In the genomic region with DNA sequence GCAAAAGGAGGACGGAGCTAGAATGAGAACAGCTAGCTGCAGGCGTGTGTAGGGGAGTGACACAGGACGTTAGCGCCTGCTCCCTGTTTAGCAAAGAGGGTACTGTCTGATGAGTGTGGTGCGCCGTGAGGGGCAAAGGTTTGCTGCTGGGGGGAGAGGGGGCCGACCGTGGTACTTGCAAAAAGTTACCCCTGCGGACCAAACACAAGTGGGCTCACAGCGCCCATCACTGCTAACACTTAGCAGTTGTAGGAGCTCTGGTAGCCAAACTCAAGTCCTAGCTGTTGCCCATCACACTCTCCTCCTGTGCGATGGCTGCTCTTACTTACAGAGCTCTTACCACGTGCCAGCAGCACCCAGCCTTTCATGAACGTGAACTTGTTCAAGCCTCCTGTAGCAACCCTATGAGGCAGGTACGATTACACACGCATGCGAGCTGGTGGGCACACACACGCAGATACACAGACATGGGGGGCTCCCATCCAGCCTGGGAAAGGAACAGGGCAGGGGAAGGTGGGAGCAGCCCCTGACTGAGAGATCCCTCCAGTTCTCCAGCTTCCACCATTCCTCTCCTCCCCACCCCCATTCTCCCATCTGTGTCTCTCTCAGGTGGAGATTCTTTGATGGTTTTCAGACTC, we compare ENCODE assay signal across 1 cellular context.
TF ChIP-seq lines count a peak whose summit lies in the region.

No MANE protein-coding gene starts in this region.

TF ChIP-seq in H1, 55 proteins besides CTCF, POLR2A, EP300 and RAD21 (continued from another document):
- TF ChIP-seq, protein P1, sequence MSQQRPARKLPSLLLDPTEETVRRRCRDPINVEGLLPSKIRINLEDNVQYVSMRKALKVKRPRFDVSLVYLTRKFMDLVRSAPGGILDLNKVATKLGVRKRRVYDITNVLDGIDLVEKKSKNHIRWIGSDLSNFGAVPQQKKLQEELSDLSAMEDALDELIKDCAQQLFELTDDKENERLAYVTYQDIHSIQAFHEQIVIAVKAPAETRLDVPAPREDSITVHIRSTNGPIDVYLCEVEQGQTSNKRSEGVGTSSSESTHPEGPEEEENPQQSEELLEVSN (IDR thresholded peaks at IDR 0.05), result peak; percentile 58; the same call in 1 of the 2 replicates
- TF ChIP-seq SIN3A (conservative IDR thresholded peaks at IDR 0.05 in 1 of 2, IDR thresholded peaks at IDR 0.05 in 1 of 2; ENCODE audit: low read depth in 1 of 2, low read length in 2 of 2) (0 out of 4 replicates have a peak, but pooled peaks of 1 of the 2 experiments have one; percentile 9), ASH2L (IDR thresholded peaks at IDR 0.05; ENCODE audit: low read length) (peak; percentile 39), NANOG (IDR thresholded peaks at IDR 0.05; ENCODE audit: insufficient read depth, low read depth, low read length, poor library complexity, severe bottlenecking) (no peak), TCF12 (IDR thresholded peaks at IDR 0.05; ENCODE audit: low read depth, low read length) (no peak)
- TF ChIP-seq, protein P2, sequence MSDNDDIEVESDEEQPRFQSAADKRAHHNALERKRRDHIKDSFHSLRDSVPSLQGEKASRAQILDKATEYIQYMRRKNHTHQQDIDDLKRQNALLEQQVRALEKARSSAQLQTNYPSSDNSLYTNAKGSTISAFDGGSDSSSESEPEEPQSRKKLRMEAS (IDR thresholded peaks at IDR 0.05), result peak; percentile 77
TF ChIP-seq in H1: peak in this region for 5.
